In the genomic region with DNA sequence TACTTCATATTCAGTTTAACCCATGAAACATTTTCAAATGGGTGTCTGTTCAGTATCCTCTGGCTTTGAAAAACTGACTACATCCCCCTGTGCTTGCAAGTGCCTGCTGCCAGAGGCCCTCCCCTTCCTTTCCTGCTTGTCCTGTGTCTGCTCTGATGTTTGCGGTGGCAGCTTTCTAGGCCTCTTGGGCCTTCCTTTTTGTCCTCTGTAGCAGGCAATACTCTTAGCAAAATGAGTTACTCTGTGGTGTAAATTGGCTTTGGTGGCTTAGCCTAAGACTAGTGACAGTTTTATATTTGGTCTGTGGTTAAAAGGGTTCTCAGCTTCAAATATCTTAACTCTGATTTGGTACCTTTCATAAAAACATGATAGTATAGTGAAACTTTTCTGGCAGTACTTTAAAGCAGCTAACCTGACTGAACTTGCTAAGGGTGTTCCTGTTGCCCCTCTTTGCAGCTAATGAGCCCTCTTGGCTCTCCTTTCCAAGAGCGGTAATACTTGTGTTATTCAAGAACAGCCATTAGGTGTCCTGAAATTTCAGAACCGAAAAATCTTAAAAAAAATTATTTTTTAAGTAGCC, we compare ENCODE assay signal across 18 cellular contexts.
DNase-seq lines count a peak whose midpoint lies in the region; FAIRE-seq and TF ChIP-seq lines count a peak whose summit lies in the region.
"Had no signal": no experiment of that assay in that cellular context is flagged by ENCODE, and none has a peak within 500 bp of the region (broad histone marks: within the 10 kb centered on the region; RNA-seq: fewer than 3 reads in every experiment).

No MANE protein-coding gene starts in this region.

- peaks cover 3% of the 10 kb centered on the region for H3K4me1 Mint-ChIP-seq in astrocyte (ENCODE audit: low read depth, unreplicated experiment)
- peaks cover 15% of the 10 kb centered on the region for H3K4me1 Mint-ChIP-seq in osteocyte (ENCODE audit: unreplicated experiment)
- H3K4me1 Mint-ChIP-seq: activated B cell treated with CpG ODN at 0.5 μM for 24 hours had no signal

- H3K4me2 ChIP-seq in astrocyte (ENCODE audit: low read length) (no peak overlapping the region), OCI-LY7 (ENCODE audit: low read length) (no peak overlapping the region), SK-N-SH (no peak overlapping the region)

- H3K27ac ChIP-seq in astrocyte (ENCODE audit: low read depth, low read length) = no peak overlapping the region
- no peak overlapping the region for H3K27ac ChIP-seq in OCI-LY7 (ENCODE audit: low read depth, low read length, poor library complexity, severe bottlenecking)
- H3K27ac ChIP-seq in SK-N-SH (ENCODE audit: low read depth in 2 of 2, low read length in 1 of 2) = no peak overlapping the region; a peak in 1 of 4 replicates
- H3K27ac ChIP-seq: colonic mucosa, epithelial cell of prostate, gastroesophageal sphincter, uterus had no signal

- H3K9me3 Mint-ChIP-seq in astrocyte (ENCODE audit: unreplicated experiment) (no peaks in the 10 kb centered on the region), osteocyte (ENCODE audit: unreplicated experiment) (no peaks in the 10 kb centered on the region)
- H3K9me3 Mint-ChIP-seq: activated B cell treated with CpG ODN at 0.5 μM for 24 hours had no signal

- H4K20me1 ChIP-seq in astrocyte (ENCODE audit: insufficient read depth, low read length) (no peaks in the 10 kb centered on the region), OCI-LY7 (ENCODE audit: insufficient read depth, low read length) (no peaks in the 10 kb centered on the region), SK-N-SH (ENCODE audit: insufficient read depth) (no peaks in the 10 kb centered on the region)

- H3K9me3 ChIP-seq in astrocyte (ENCODE audit: insufficient read depth, low read depth, low read length) (no peaks in the 10 kb centered on the region), OCI-LY7 (ENCODE audit: low read length) (no peaks in the 10 kb centered on the region), SK-N-SH (no peaks in the 10 kb centered on the region)
- H3K9me3 ChIP-seq: colonic mucosa, gastroesophageal sphincter, uterus had no signal

- CTCF ChIA-PET in OCI-LY7 (lab: Charles Lee; ENCODE audit: unreplicated experiment) (no interaction called here), SK-N-SH (lab: Yijun Ruan, JAX) (interaction anchor here (1.2 kb wide), 1 partner anchor 13 kb away, joined by 3 read pairs; no protein-coding TSS in a partner anchor)

- no TSS peak for BruUV-seq in OCI-LY7 (replicated peaks; lab: Mats Ljungman, UMichigan)

- TF ChIP-seq RAD21 in SK-N-SH (IDR thresholded peaks at IDR 0.05; ENCODE audit: low read length) = no peak

- WGBS in SK-N-SH (ENCODE audit: low lambda C conversion rate) = 94% methylated on average over 3 of the region's 3 CpGs

- H3K79me2 ChIP-seq in astrocyte (ENCODE audit: insufficient read depth, low read length) = no peaks in the 10 kb centered on the region
- H3K79me2 ChIP-seq in OCI-LY7 (ENCODE audit: insufficient read depth, low read depth, low read length) = no peaks in the 10 kb centered on the region
- no peaks in the 10 kb centered on the region; the same call in 1 of the 2 replicates for H3K79me2 ChIP-seq in SK-N-SH (ENCODE audit: insufficient read depth)

- no peak overlapping the region for H3K4me3 Mint-ChIP-seq in astrocyte (ENCODE audit: unreplicated experiment)
- no peak overlapping the region for H3K4me3 Mint-ChIP-seq in osteocyte (ENCODE audit: unreplicated experiment)
- H3K4me3 Mint-ChIP-seq: activated B cell treated with CpG ODN at 0.5 μM for 24 hours had no signal

- no peaks in the 10 kb centered on the region for H3K27me3 Mint-ChIP-seq in astrocyte (ENCODE audit: low read depth, unreplicated experiment)
- no peaks in the 10 kb centered on the region for H3K27me3 Mint-ChIP-seq in osteocyte (ENCODE audit: unreplicated experiment)
- H3K27me3 Mint-ChIP-seq: activated B cell treated with CpG ODN at 0.5 μM for 24 hours had no signal

- H3K9me2 ChIP-seq in OCI-LY7 (ENCODE audit: insufficient read depth, low read length) (no peaks in the 10 kb centered on the region), SK-N-SH (no peaks in the 10 kb centered on the region)

- POLR2A ChIA-PET in OCI-LY7 (lab: Charles Lee) = interaction anchor here (1.0 kb wide), 1 partner anchor 10 kb away, joined by 3 read pairs; no protein-coding TSS in a partner anchor
- POLR2A ChIA-PET in SK-N-SH (lab: Yijun Ruan, JAX) = no interaction called here

- H3K4me3 ChIP-seq in astrocyte (ENCODE audit: insufficient read depth, low read depth, low read length) = no peak overlapping the region
- no peak overlapping the region for H3K4me3 ChIP-seq in OCI-LY7 (ENCODE audit: low read depth, low read length, poor library complexity, severe bottlenecking)
- H3K4me3 ChIP-seq in SK-N-SH (ENCODE audit: low read depth in 2 of 2, low read length in 1 of 2) = no peak overlapping the region
- H3K4me3 ChIP-seq: colonic mucosa, gastroesophageal sphincter, uterus had no signal

- TF ChIP-seq CTCF in astrocyte (IDR thresholded peaks at IDR 0.05; ENCODE audit: insufficient read depth, low read depth, low read length) (no peak), osteocyte (IDR thresholded peaks at IDR 0.05) (no peak), OCI-LY7 (conservative IDR thresholded peaks at IDR 0.05; ENCODE audit: low read length) (no peak), SK-N-SH (IDR thresholded peaks at IDR 0.05) (no peak)

- no peaks in the 10 kb centered on the region for H3K4me1 ChIP-seq in astrocyte (ENCODE audit: insufficient read depth, low read length)
- no peaks in the 10 kb centered on the region for H3K4me1 ChIP-seq in OCI-LY7 (ENCODE audit: insufficient read depth, low read length, poor library complexity, severe bottlenecking)
- H3K4me1 ChIP-seq in SK-N-SH (ENCODE audit: control insufficient read depth in 1 of 2, insufficient read depth in 2 of 2, low read depth in 1 of 2, low read length in 1 of 2) = peaks cover 0 to 2% of the 10 kb centered on the region in 2 experiments; a peak in 1 of 4 replicates
- H3K4me1 ChIP-seq: colonic mucosa, gastroesophageal sphincter, uterus had no signal

- no peak for TF ChIP-seq POLR2A in erythroblast (IDR thresholded peaks at IDR 0.05; ENCODE audit: low read length)

- peaks cover 5% of the 10 kb centered on the region for H3F3A ChIP-seq in SK-N-SH (replicated peaks; ENCODE audit: insufficient read depth)

- H3K36me3 ChIP-seq in astrocyte (ENCODE audit: insufficient read depth, low read length) = peaks cover 32% of the 10 kb centered on the region
- peaks cover 45% of the 10 kb centered on the region for H3K36me3 ChIP-seq in OCI-LY7 (ENCODE audit: insufficient read depth, low read length)
- peaks cover 80 to 85% of the 10 kb centered on the region in 2 experiments for H3K36me3 ChIP-seq in SK-N-SH (replicated peaks in 1 of 2; ENCODE audit: control insufficient read depth in 1 of 2, insufficient read depth in 2 of 2, low read length in 1 of 2)
- H3K36me3 ChIP-seq: uterus had no signal

- TF ChIP-seq EP300 in SK-N-SH (IDR thresholded peaks at IDR 0.05; ENCODE audit: borderline replicate concordance in 1 of 2, low read depth in 1 of 2, low read length in 1 of 2) = no peak

- intact Hi-C loops in OCI-LY7 (cut with micrococcal nuclease; ENCODE audit: unreplicated experiment) = no loop called here

- H3K27me3 ChIP-seq in astrocyte (ENCODE audit: insufficient read depth, low read length) = no peaks in the 10 kb centered on the region
- no peaks in the 10 kb centered on the region for H3K27me3 ChIP-seq in SK-N-SH (ENCODE audit: insufficient read depth)
- H3K27me3 ChIP-seq: colonic mucosa, gastroesophageal sphincter, uterus had no signal

- H3K27ac Mint-ChIP-seq in astrocyte (ENCODE audit: unreplicated experiment) = no peak overlapping the region
- H3K27ac Mint-ChIP-seq in osteocyte (ENCODE audit: unreplicated experiment) = peak overlapping the region; percentile 78
- H3K27ac Mint-ChIP-seq: activated B cell treated with CpG ODN at 0.5 μM for 24 hours had no signal

- H3K9ac ChIP-seq in astrocyte (ENCODE audit: low read length) = peak overlapping the region; percentile 21
- H3K9ac ChIP-seq in SK-N-SH = no peak overlapping the region

- DNase-seq in activated gamma-delta T cell treated with Interleukin-2 at 50 U/mL for 16 hours (peak; percentile 10), activated gamma-delta T cell (lab: John Stamatoyannopoulos, UW) (no peak), Kasumi-1 (lab: John Stamatoyannopoulos, UW) (peak; percentile 84 to 87), astrocyte (ENCODE audit: low read depth) (peak; percentile 4), osteocyte (ENCODE audit: extremely low spot score, unreplicated experiment) (no peak), OCI-LY7 (ENCODE audit: low spot score) (no peak), erythroblast (lab: John Stamatoyannopoulos, UW) (no peak), SK-N-SH (no peak)
- DNase-seq: activated B cell treated with CpG ODN at 0.5 μM for 24 hours; anterior cingulate cortex; colonic mucosa; EL; NCI-H146; NCI-H226; stimulated activated naive CD4-positive, alpha-beta T cell treated with Interleukin-2 at 50 U/mL for 16 hours; uterus had no signal

- H2AFZ ChIP-seq in astrocyte (ENCODE audit: low read depth, low read length) (no peak overlapping the region), OCI-LY7 (ENCODE audit: low read length) (no peak overlapping the region), SK-N-SH (ENCODE audit: low read depth) (no peak overlapping the region)

- H3K36me3 Mint-ChIP-seq in astrocyte (ENCODE audit: low read depth, unreplicated experiment) = peaks cover 10% of the 10 kb centered on the region
- H3K36me3 Mint-ChIP-seq in osteocyte (ENCODE audit: unreplicated experiment) = peaks cover 67% of the 10 kb centered on the region

- no peak for FAIRE-seq in astrocyte (lab: Jason Lieb, UNC)

TF ChIP-seq in SK-N-SH, 30 proteins besides CTCF, POLR2A, EP300 and RAD21 (continues in another document):
- TF ChIP-seq ELF1 (IDR thresholded peaks at IDR 0.05) (no peak), JUND (IDR thresholded peaks at IDR 0.05) (no peak), MEF2A (IDR thresholded peaks at IDR 0.05; ENCODE audit: borderline replicate concordance, low read depth) (no peak)

Comparison
In these comparisons a context has a peak if more than half of its experiments do, and no peak if none do; other contexts are left out.
1. DNase-seq: peak in activated gamma-delta T cell treated with Interleukin-2 at 50 U/mL for 16 hours (single experiment), Kasumi-1 (2 of 2) and astrocyte (single experiment); none in activated gamma-delta T cell (single experiment), osteocyte (single experiment), OCI-LY7 (single experiment), erythroblast (0 of 2) and SK-N-SH (single experiment).